Comparison of ENCODE assay signal across 17 cellular contexts in the genomic region with DNA sequence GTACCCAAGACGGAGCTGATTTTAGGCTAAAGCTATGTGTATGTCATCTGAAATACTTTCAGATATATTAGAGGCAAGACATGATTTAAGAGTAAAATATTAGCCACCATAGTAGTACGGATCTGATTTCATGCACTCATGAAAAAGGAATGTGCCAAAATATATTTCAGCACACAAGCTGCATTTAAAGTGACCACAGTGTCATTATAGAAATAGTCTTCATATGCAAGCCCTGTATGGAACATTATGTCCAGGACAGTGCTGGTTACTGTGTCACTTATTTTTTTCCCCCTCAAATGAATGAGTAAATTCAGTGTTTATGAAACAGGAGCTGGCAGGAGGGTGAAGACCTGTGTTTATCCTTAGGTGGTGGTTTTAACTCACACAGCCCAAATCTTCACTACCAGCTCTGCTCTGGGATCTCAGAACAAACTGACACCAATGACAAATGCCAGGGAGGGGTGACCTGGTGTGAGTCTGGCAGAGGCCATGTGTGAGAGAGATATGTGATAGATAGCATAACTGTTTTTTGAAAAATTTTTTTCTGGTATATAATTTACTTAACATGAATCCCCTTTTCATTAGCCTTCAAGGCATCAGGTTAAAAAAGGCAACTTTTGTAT. TPM values are rescaled to one million over a fixed set of nuclear protein-coding genes. Genes with fewer than 3 reads are reported as not detected.
DNase-seq lines count a peak whose midpoint lies in the region; ATAC-seq and TF ChIP-seq lines count a peak whose summit lies in the region.
"Had no signal": no experiment of that assay in that cellular context is flagged by ENCODE, and none has a peak within 500 bp of the region (broad histone marks: within the 10 kb centered on the region; RNA-seq: fewer than 3 reads in every experiment).

No MANE protein-coding gene starts in this region.

- H3K9me3 ChIP-seq in psoas muscle = no peaks in the 10 kb centered on the region
- H3K9me3 ChIP-seq: prostate gland, thoracic aorta had no signal

- intact Hi-C loops in psoas muscle (cut with DNase I) = loop anchor here (10.0 kb wide), 2 partner anchors 99 to 389 kb away; no protein-coding TSS in a partner anchor

- H3K4me3 ChIP-seq in GM23338 (no peak overlapping the region), psoas muscle (peak overlapping the region; percentile 30)
- H3K4me3 ChIP-seq: prostate gland, thoracic aorta had no signal

- H3K27ac ChIP-seq in GM23338 (ENCODE audit: low read depth) (no peak overlapping the region), psoas muscle (peak overlapping the region; percentile 84)
- H3K27ac ChIP-seq: prostate gland, thoracic aorta had no signal

- H3K4me2 ChIP-seq in GM23338 = no peak overlapping the region

- WGBS in psoas muscle, 3 donors = 15 to 28% (median 25%) methylated on average over 2 of the region's 2 CpGs

- DNase-seq in GM23338 (ENCODE audit: low spot score) (no peak), RPMI7951 (ENCODE audit: low read depth) (peak; percentile 22), fibroblast of gingiva (ENCODE audit: low read depth) (peak; percentile 79), psoas muscle (no peak), G401 (ENCODE audit: low spot score) (no peak)
- DNase-seq in activated effector memory CD4-positive, alpha-beta T cell treated with anti-CD3 and anti-CD28 coated beads, Interleukin-2, amount 50 U/mL, for 16 hours = no peak
- DNase-seq: activated CD4-positive, CD25-positive, alpha-beta regulatory T cell treated with anti-CD3 and anti-CD28 coated beads, Interleukin-2, amount 50 U/mL, for 72 hours; hypothalamus; left colon; NCI-H446; OCI-M1; stimulated activated CD4-positive, alpha-beta T cell treated with anti-CD3 and anti-CD28 coated beads, Interleukin-2, amount 100 ng/mL, for 24 hours; T-helper 2 cell had no signal

- H3K36me3 Mint-ChIP-seq in GM23338 (ENCODE audit: low read depth) = no peaks in the 10 kb centered on the region
- H3K36me3 Mint-ChIP-seq: activated naive CD4-positive, alpha-beta T cell treated with anti-CD3 and anti-CD28 coated beads, Interleukin-2, amount 50 U/mL, for 72 hours had no signal

- H3K9me2 ChIP-seq in GM23338 (ENCODE audit: insufficient read depth) = no peaks in the 10 kb centered on the region

- H3F3A ChIP-seq in GM23338 (replicated peaks; ENCODE audit: low read depth) = no peaks in the 10 kb centered on the region

- no peak overlapping the region for H2AFZ ChIP-seq in GM23338

- H3K36me3 ChIP-seq in GM23338 (ENCODE audit: insufficient read depth) (no peaks in the 10 kb centered on the region), psoas muscle (ENCODE audit: insufficient read depth in 1 of 2, low read depth in 1 of 2) (peaks cover 0 to 13% of the 10 kb centered on the region in 2 donors)
- H3K36me3 ChIP-seq: prostate gland, thoracic aorta had no signal

- no peaks in the 10 kb centered on the region for H3K27me3 Mint-ChIP-seq in GM23338 (ENCODE audit: insufficient read depth, low read depth, poor library complexity)

- 0 out of 2 replicates have a peak overlapping the region, but pooled peaks have one; percentile 61 for H3K27ac Mint-ChIP-seq in GM23338
- H3K27ac Mint-ChIP-seq: activated naive CD4-positive, alpha-beta T cell treated with anti-CD3 and anti-CD28 coated beads, Interleukin-2, amount 50 U/mL, for 72 hours had no signal

- TF ChIP-seq CTCF in GM23338 (conservative IDR thresholded peaks at IDR 0.05; ENCODE audit: low read depth in 2 of 2) (no peak), psoas muscle (IDR thresholded peaks at IDR 0.05) (no peak)

- ATAC-seq in GM23338 = no peak
- ATAC-seq in psoas muscle = peak; percentile 66 to 86 (median 76)
- ATAC-seq in HG03520 (IDR thresholded peaks at IDR 0.05; ENCODE audit: unreplicated experiment) = no peak
- ATAC-seq: activated naive CD4-positive, alpha-beta T cell treated with anti-CD3 and anti-CD28 coated beads, Interleukin-2, amount 50 U/mL, for 72 hours; left colon had no signal

- H3K4me1 Mint-ChIP-seq in GM23338 = peaks cover 19% of the 10 kb centered on the region

- peaks cover 12% of the 10 kb centered on the region; the same call in 1 of the 2 replicates for H3K4me1 ChIP-seq in GM23338 (ENCODE audit: insufficient read depth)
- peaks cover 58% of the 10 kb centered on the region for H3K4me1 ChIP-seq in psoas muscle
- H3K4me1 ChIP-seq: prostate gland had no signal

- no peaks in the 10 kb centered on the region for H3K9me3 Mint-ChIP-seq in GM23338
- H3K9me3 Mint-ChIP-seq: activated naive CD4-positive, alpha-beta T cell treated with anti-CD3 and anti-CD28 coated beads, Interleukin-2, amount 50 U/mL, for 72 hours had no signal

- in situ Hi-C loops in G401 (cut with HindIII; ENCODE audit: low sequenced_read_pairs) = no loop called here

- no peaks in the 10 kb centered on the region for H3K27me3 ChIP-seq in GM23338 (ENCODE audit: insufficient read depth)
- H3K27me3 ChIP-seq in psoas muscle (ENCODE audit: insufficient read depth in 3 of 3, low read length in 2 of 3) = no peaks in the 10 kb centered on the region

- H4K20me1 ChIP-seq in GM23338 (replicated peaks; ENCODE audit: insufficient read depth) = no peaks in the 10 kb centered on the region

- H3K4me3 Mint-ChIP-seq in GM23338 = no peak overlapping the region

- no peaks in the 10 kb centered on the region for H3K79me2 ChIP-seq in GM23338 (replicated peaks; ENCODE audit: insufficient read depth)

TF ChIP-seq in GM23338, 12 proteins besides CTCF, POLR2A, EP300 and RAD21 (continues in another document):
- TF ChIP-seq, protein P1, sequence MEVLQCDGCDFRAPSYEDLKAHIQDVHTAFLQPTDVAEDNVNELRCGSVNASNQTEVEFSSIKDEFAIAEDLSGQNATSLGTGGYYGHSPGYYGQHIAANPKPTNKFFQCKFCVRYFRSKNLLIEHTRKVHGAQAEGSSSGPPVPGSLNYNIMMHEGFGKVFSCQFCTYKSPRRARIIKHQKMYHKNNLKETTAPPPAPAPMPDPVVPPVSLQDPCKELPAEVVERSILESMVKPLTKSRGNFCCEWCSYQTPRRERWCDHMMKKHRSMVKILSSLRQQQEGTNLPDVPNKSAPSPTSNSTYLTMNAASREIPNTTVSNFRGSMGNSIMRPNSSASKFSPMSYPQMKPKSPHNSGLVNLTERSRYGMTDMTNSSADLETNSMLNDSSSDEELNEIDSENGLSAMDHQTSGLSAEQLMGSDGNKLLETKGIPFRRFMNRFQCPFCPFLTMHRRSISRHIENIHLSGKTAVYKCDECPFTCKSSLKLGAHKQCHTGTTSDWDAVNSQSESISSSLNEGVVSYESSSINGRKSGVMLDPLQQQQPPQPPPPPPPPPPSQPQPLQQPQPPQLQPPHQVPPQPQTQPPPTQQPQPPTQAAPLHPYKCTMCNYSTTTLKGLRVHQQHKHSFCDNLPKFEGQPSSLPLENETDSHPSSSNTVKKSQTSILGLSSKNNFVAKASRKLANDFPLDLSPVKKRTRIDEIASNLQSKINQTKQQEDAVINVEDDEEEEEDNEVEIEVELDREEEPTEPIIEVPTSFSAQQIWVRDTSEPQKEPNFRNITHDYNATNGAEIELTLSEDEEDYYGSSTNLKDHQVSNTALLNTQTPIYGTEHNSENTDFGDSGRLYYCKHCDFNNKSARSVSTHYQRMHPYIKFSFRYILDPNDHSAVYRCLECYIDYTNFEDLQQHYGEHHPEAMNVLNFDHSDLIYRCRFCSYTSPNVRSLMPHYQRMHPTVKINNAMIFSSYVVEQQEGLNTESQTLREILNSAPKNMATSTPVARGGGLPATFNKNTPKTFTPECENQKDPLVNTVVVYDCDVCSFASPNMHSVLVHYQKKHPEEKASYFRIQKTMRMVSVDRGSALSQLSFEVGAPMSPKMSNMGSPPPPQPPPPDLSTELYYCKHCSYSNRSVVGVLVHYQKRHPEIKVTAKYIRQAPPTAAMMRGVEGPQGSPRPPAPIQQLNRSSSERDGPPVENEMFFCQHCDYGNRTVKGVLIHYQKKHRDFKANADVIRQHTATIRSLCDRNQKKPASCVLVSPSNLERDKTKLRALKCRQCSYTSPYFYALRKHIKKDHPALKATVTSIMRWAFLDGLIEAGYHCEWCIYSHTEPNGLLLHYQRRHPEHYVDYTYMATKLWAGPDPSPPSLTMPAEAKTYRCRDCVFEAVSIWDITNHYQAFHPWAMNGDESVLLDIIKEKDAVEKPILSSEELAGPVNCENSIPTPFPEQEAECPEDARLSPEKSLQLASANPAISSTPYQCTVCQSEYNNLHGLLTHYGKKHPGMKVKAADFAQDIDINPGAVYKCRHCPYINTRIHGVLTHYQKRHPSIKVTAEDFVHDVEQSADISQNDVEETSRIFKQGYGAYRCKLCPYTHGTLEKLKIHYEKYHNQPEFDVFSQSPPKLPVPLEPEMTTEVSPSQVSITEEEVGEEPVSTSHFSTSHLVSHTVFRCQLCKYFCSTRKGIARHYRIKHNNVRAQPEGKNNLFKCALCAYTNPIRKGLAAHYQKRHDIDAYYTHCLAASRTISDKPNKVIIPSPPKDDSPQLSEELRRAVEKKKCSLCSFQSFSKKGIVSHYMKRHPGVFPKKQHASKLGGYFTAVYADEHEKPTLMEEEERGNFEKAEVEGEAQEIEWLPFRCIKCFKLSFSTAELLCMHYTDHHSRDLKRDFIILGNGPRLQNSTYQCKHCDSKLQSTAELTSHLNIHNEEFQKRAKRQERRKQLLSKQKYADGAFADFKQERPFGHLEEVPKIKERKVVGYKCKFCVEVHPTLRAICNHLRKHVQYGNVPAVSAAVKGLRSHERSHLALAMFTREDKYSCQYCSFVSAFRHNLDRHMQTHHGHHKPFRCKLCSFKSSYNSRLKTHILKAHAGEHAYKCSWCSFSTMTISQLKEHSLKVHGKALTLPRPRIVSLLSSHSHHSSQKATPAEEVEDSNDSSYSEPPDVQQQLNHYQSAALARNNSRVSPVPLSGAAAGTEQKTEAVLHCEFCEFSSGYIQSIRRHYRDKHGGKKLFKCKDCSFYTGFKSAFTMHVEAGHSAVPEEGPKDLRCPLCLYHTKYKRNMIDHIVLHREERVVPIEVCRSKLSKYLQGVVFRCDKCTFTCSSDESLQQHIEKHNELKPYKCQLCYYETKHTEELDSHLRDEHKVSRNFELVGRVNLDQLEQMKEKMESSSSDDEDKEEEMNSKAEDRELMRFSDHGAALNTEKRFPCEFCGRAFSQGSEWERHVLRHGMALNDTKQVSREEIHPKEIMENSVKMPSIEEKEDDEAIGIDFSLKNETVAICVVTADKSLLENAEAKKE (CRISPR knock-in tag; IDR thresholded peaks at IDR 0.05) = no peak
- no peak for TF ChIP-seq NANOG (IDR thresholded peaks at IDR 0.05; ENCODE audit: borderline replicate concordance)
- no peak for TF ChIP-seq JUNB (IDR thresholded peaks at IDR 0.05; ENCODE audit: unreplicated experiment)
- no peak for TF ChIP-seq EZH2 (IDR thresholded peaks at IDR 0.05; ENCODE audit: low read depth, unreplicated experiment)
- no peak for TF ChIP-seq ZNF114 (CRISPR knock-in tag; IDR thresholded peaks at IDR 0.05)

RNA-seq across cellular contexts. Expression of a gene that starts 51.7 kb away (rescaled TPM):
- 12.5 and 13.3 TPM in 2 replicates for total RNA-seq in GM23338 (2014; rRNA removed; shearing (Covaris generic))
- polyA plus RNA-seq in GM23338 (2016; fragmentation: Nextera tagmentation; extraction: Ambion mirVana) = 5.8 and 6.2 TPM in 2 replicates
- 0.12 and 0.68 TPM in 2 replicates for total RNA-seq in RPMI7951 (2014; rRNA removed; shearing (Covaris generic))
- total RNA-seq in psoas muscle = 10 to 100 TPM in 3 of 4 donors, 1 to 10 TPM in 1; 9.2 to 17.0 (median 11.5) TPM
- polyA plus RNA-seq in psoas muscle = 10 to 100 TPM in 2 of 3 donors, under 1 TPM in 1; 0.31 to 25.6 (median 17.3) TPM
- total RNA-seq in G401 (2014; rRNA removed; shearing (Covaris generic)) = 0.03 TPM in 1 of 2 replicates, not detected in the other
- total RNA-seq: activated naive CD4-positive, alpha-beta T cell treated with anti-CD3 and anti-CD28 coated beads, Interleukin-2, amount 50 U/mL, for 72 hours had no signal

Comparison
In these comparisons a context has a peak if more than half of its experiments do, and no peak if none do; other contexts are left out.
1. ATAC-seq: peak in psoas muscle (4 of 4); none in GM23338 (single experiment) and HG03520 (single experiment).
2. DNase-seq: peak in RPMI7951 (single experiment) and fibroblast of gingiva (single experiment); none in GM23338 (single experiment), psoas muscle (0 of 2), G401 (single experiment) and activated effector memory CD4-positive, alpha-beta T cell treated with anti-CD3 and anti-CD28 coated beads, Interleukin-2, amount 50 U/mL, for 16 hours (single experiment).